Comparison of ENCODE assay signal across 25 cellular contexts in the genomic region with DNA sequence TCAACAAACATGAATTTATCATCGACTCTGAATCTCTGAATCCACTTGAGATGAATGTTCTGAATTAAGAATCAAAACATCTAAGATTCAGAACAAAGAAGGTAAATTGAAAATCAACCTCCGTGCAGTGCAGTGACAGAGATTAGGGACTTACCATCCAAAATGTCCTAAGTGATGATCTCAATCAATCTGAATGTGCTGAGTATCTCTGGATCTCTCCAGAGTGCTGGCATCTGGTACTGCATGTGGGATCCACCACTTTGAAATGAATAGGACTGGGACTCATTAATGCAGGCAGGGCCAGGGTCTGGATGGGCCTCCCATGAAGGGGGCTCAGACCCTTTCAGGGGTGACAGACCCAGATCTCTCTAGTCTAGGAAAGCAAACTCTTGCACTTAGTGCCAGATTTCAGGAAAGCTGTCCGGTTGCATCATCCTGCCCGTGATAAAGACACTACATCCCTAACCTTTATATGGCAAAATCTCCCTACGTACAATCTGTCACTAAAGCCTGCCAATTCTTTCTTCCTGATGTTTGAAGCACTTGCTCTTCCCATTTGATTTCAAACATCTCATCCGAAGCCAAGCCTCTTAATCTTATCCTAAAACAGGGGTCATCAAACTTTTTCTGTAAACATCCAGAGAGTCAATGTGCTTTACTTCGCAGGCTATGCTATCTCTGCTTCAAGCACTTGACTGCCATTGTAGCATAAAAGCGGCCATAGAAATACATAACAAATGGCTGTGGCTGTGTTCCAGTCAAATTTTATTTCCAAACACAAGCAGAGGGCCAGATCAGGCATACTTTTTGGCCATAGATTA.
DNase-seq lines count a peak whose midpoint lies in the region; ATAC-seq and TF ChIP-seq lines count a peak whose summit lies in the region.
"Had no signal": no experiment of that assay in that cellular context is flagged by ENCODE, and none has a peak within 500 bp of the region (broad histone marks: within the 10 kb centered on the region; RNA-seq: fewer than 3 reads in every experiment).

No MANE protein-coding gene starts in this region.

- peaks cover 15% of the 10 kb centered on the region for H3K4me1 ChIP-seq in suprapubic skin
- H3K4me1 ChIP-seq: Caco-2, prostate gland had no signal

- WGBS in suprapubic skin, result 56% methylated on average over 8 of the region's 8 CpGs

- peak; percentile 20 for DNase-seq in NCI-H510A treated with DMSO at 0.1 percent for 48 hours (lab: John Stamatoyannopoulos, UW)
- no peak for DNase-seq in NCI-H510A (lab: John Stamatoyannopoulos, UW)
- DNase-seq in fibroblast of mammary gland (ENCODE audit: low read depth), result peak; percentile 14
- no peak for DNase-seq in left lobe of liver (ENCODE audit: low spot score)
- no peak for DNase-seq in suprapubic skin (ENCODE audit: low spot score in 2 of 2)
- DNase-seq: activated CD4-positive, alpha-beta T cell treated with anti-CD3 and anti-CD28 coated beads for 36 hours; activated naive CD4-positive, alpha-beta T cell; activated T-cell treated with anti-CD3 and anti-CD28 coated beads, Interleukin-2, amount 50 U/mL, for 4 hours; brain microvascular endothelial cell; Caco-2; effector memory CD4-positive, alpha-beta T cell; HCEC 1CT; KBM-7; midbrain; NCI-H1694 treated with DMSO at 0.1 percent for 48 hours; NCI-H226; nephron progenitor cell; PC-9; stimulated activated CD4-positive, alpha-beta T cell treated with anti-CD3 and anti-CD28 coated beads, Interleukin-4, amount 100 ng/mL, for 1 hour had no signal

- no peaks in the 10 kb centered on the region for H3K9me3 ChIP-seq in suprapubic skin
- H3K9me3 ChIP-seq: adrenal gland, Caco-2, prostate gland had no signal

- TF ChIP-seq CTCF in fibroblast of mammary gland (conservative IDR thresholded peaks at IDR 0.05; ENCODE audit: control insufficient read depth, insufficient read depth, low read depth, low read length) (no peak), suprapubic skin (IDR thresholded peaks at IDR 0.05) (peak in 1 of 2 donors; percentile 2)

- no peaks in the 10 kb centered on the region for H3K27me3 ChIP-seq in suprapubic skin
- H3K27me3 ChIP-seq: adrenal gland; BLaER1 treated with 17β-estradiol and CSF1 and Interleukin-3, amounts not matched to agents 10 nM and 100 nM; brain microvascular endothelial cell had no signal

- H3K36me3 ChIP-seq in suprapubic skin, result no peaks in the 10 kb centered on the region
- H3K36me3 ChIP-seq: adrenal gland, brain microvascular endothelial cell, prostate gland had no signal

- no peak for TF ChIP-seq EP300 in suprapubic skin (IDR thresholded peaks at IDR 0.05)

- ATAC-seq in left lobe of liver (peak; percentile 61), GM19035 (IDR thresholded peaks at IDR 0.05; ENCODE audit: unreplicated experiment) (no peak), GM21423 (IDR thresholded peaks at IDR 0.05; ENCODE audit: unreplicated experiment) (no peak), HG02678 (IDR thresholded peaks at IDR 0.05; ENCODE audit: unreplicated experiment) (no peak)
- ATAC-seq: activated CD4-positive, alpha-beta T cell treated with anti-CD3 and anti-CD28 coated beads for 36 hours; activated T-cell treated with anti-CD3 and anti-CD28 coated beads, Interleukin-2, amount 50 U/mL, for 4 hours had no signal

- no peak overlapping the region for H3K4me3 ChIP-seq in fibroblast of mammary gland (ENCODE audit: control insufficient read depth, low read depth, low read length)
- no peak overlapping the region for H3K4me3 ChIP-seq in suprapubic skin
- H3K4me3 ChIP-seq: adrenal gland; BLaER1 treated with 17β-estradiol and CSF1 and Interleukin-3, amounts not matched to agents 10 nM and 100 nM; PC-9; prostate gland had no signal

- peak overlapping the region; percentile 4 for H3K27ac ChIP-seq in suprapubic skin
- H3K27ac ChIP-seq: BLaER1 treated with 17β-estradiol and CSF1 and Interleukin-3, amounts not matched to agents 10 nM and 100 nM; brain microvascular endothelial cell; PC-9; prostate gland had no signal

- TF ChIP-seq POLR2A in suprapubic skin (IDR thresholded peaks at IDR 0.05), result no peak

Comparison
In these comparisons a context has a peak if more than half of its experiments do, and no peak if none do; other contexts are left out.
1. DNase-seq: peak in NCI-H510A treated with DMSO at 0.1 percent for 48 hours (single experiment) and fibroblast of mammary gland (single experiment); none in NCI-H510A (single experiment), left lobe of liver (single experiment) and suprapubic skin (0 of 2).